Comparison of ENCODE assay signal across 8 cellular contexts in genomic region chr6:116096979-116097816, GRCh38.
A peak's percentile ranks its signal among the peaks of the same experiment; 100 is the strongest.
DNase-seq lines count a peak whose midpoint lies in the region; ATAC-seq and TF ChIP-seq lines count a peak whose summit lies in the region.

No MANE protein-coding gene starts in this region.

- H3K27me3 Mint-ChIP-seq in nephron (ENCODE audit: low read depth), result no peaks in the 10 kb centered on the region
- peaks cover 6 to 11% of the 10 kb centered on the region in 2 donors for H3K27me3 Mint-ChIP-seq in effector memory CD8-positive, alpha-beta T cell

- DNase-seq in DMS114 treated with DMSO at 0.1 percent for 48 hours (lab: John Stamatoyannopoulos, UW; ENCODE audit: unreplicated experiment), result peak; percentile 5
- DNase-seq in LNCaP clone FGC (ENCODE audit: low read depth), result no peak
- peak; percentile 45 to 47 for DNase-seq in cardiac fibroblast (ENCODE audit: low read depth in 2 of 2)
- DNase-seq in effector memory CD8-positive, alpha-beta T cell, result no peak
- no peak for DNase-seq in activated gamma-delta T cell treated with Interleukin-2 at 50 U/mL for 16 hours

- no peak overlapping the region for H3K4me3 ChIP-seq in LNCaP clone FGC (ENCODE audit: low read depth, low read length)
- H3K4me3 ChIP-seq in cardiac fibroblast (replicated peaks in 1 of 2; ENCODE audit: low read depth in 2 of 2, low read length in 2 of 2), result no peak overlapping the region

- peaks cover 14% of the 10 kb centered on the region for H3K9me3 Mint-ChIP-seq in nephron
- H3K9me3 Mint-ChIP-seq in effector memory CD8-positive, alpha-beta T cell, result no peaks in the 10 kb centered on the region

- H3K4me1 Mint-ChIP-seq in nephron, result peaks cover 14% of the 10 kb centered on the region
- H3K4me1 Mint-ChIP-seq in effector memory CD8-positive, alpha-beta T cell (ENCODE audit: low read depth in 2 of 2), result peaks cover 14 to 21% of the 10 kb centered on the region in 2 donors

- peaks cover 3% of the 10 kb centered on the region for H3K36me3 Mint-ChIP-seq in nephron (ENCODE audit: low read depth)
- no peaks in the 10 kb centered on the region for H3K36me3 Mint-ChIP-seq in effector memory CD8-positive, alpha-beta T cell (ENCODE audit: insufficient read depth)

- TF ChIP-seq CTCF in LNCaP clone FGC (IDR thresholded peaks at IDR 0.05; ENCODE audit: control insufficient read depth, extremely low read depth, insufficient read depth), result peak; percentile 38
- peak; percentile 53 for TF ChIP-seq CTCF in cardiac fibroblast (IDR thresholded peaks at IDR 0.05; ENCODE audit: low read depth, low read length)
- TF ChIP-seq CTCF in nephron (IDR thresholded peaks at IDR 0.05; ENCODE audit: unreplicated experiment in 3 of 3), result peak; percentile 53 to 62 (median 57)

- no peak for ATAC-seq in effector memory CD8-positive, alpha-beta T cell (replicated peaks)
- no peak for ATAC-seq in GM18873 (IDR thresholded peaks at IDR 0.05; ENCODE audit: low FRiP score, unreplicated experiment)
- no peak for ATAC-seq in GM19023 (IDR thresholded peaks at IDR 0.05; ENCODE audit: unreplicated experiment)

- H3K4me3 Mint-ChIP-seq in nephron, result no peak overlapping the region
- H3K4me3 Mint-ChIP-seq in effector memory CD8-positive, alpha-beta T cell, result no peak overlapping the region

- H3K27ac Mint-ChIP-seq in nephron, result no peak overlapping the region
- H3K27ac Mint-ChIP-seq in effector memory CD8-positive, alpha-beta T cell, result no peak overlapping the region

Comparison
In these comparisons a context has a peak if more than half of its experiments do, and no peak if none do; other contexts are left out.
1. DNase-seq: peak in DMS114 treated with DMSO at 0.1 percent for 48 hours (single experiment) and cardiac fibroblast (2 of 2); none in LNCaP clone FGC (single experiment), effector memory CD8-positive, alpha-beta T cell (0 of 3) and activated gamma-delta T cell treated with Interleukin-2 at 50 U/mL for 16 hours (single experiment).
2. Peak in every context shown above with its lines, with median percentiles within 50 percentile points of each other: CTCF ChIP-seq.